In genomic region chr15:63891079-63891762, GRCh38 we compare ENCODE assay signal across 1 cellular context.
TF ChIP-seq lines count a peak whose summit lies in the region.

No MANE protein-coding gene starts in this region.

TF ChIP-seq in K562, 482 proteins besides CTCF, POLR2A, EP300 and RAD21 (continued from another document and continues in another):
- TF ChIP-seq, protein P1, sequence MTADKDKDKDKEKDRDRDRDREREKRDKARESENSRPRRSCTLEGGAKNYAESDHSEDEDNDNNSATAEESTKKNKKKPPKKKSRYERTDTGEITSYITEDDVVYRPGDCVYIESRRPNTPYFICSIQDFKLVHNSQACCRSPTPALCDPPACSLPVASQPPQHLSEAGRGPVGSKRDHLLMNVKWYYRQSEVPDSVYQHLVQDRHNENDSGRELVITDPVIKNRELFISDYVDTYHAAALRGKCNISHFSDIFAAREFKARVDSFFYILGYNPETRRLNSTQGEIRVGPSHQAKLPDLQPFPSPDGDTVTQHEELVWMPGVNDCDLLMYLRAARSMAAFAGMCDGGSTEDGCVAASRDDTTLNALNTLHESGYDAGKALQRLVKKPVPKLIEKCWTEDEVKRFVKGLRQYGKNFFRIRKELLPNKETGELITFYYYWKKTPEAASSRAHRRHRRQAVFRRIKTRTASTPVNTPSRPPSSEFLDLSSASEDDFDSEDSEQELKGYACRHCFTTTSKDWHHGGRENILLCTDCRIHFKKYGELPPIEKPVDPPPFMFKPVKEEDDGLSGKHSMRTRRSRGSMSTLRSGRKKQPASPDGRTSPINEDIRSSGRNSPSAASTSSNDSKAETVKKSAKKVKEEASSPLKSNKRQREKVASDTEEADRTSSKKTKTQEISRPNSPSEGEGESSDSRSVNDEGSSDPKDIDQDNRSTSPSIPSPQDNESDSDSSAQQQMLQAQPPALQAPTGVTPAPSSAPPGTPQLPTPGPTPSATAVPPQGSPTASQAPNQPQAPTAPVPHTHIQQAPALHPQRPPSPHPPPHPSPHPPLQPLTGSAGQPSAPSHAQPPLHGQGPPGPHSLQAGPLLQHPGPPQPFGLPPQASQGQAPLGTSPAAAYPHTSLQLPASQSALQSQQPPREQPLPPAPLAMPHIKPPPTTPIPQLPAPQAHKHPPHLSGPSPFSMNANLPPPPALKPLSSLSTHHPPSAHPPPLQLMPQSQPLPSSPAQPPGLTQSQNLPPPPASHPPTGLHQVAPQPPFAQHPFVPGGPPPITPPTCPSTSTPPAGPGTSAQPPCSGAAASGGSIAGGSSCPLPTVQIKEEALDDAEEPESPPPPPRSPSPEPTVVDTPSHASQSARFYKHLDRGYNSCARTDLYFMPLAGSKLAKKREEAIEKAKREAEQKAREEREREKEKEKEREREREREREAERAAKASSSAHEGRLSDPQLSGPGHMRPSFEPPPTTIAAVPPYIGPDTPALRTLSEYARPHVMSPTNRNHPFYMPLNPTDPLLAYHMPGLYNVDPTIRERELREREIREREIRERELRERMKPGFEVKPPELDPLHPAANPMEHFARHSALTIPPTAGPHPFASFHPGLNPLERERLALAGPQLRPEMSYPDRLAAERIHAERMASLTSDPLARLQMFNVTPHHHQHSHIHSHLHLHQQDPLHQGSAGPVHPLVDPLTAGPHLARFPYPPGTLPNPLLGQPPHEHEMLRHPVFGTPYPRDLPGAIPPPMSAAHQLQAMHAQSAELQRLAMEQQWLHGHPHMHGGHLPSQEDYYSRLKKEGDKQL (CRISPR knock-in tag; IDR thresholded peaks at IDR 0.05; ENCODE audit: borderline replicate concordance), result no peak
- TF ChIP-seq CC2D1A (IDR thresholded peaks at IDR 0.05), result peak; percentile 85
- TF ChIP-seq MYNN (IDR thresholded peaks at IDR 0.05), result 0 out of 2 replicates have a peak, but pooled peaks have one; percentile 16
- no peak for TF ChIP-seq MYNN (CRISPR knock-in tag; IDR thresholded peaks at IDR 0.05)
- no peak for TF ChIP-seq FOXM1 (IDR thresholded peaks at IDR 0.05; ENCODE audit: low read depth)
- TF ChIP-seq FOXM1 (CRISPR knock-in tag; IDR thresholded peaks at IDR 0.05; ENCODE audit: low read depth), result no peak
- TF ChIP-seq EHMT2 (IDR thresholded peaks at IDR 0.05), result peak; percentile 74
- TF ChIP-seq MECOM (CRISPR knock-in tag; IDR thresholded peaks at IDR 0.05), result 0 out of 2 replicates have a peak, but pooled peaks have one; percentile 10
- TF ChIP-seq ELF1 (tag; IDR thresholded peaks at IDR 0.05), result 0 out of 2 replicates have a peak, but pooled peaks have one; percentile 44
- TF ChIP-seq ZNF431 (CRISPR knock-in tag; IDR thresholded peaks at IDR 0.05), result no peak
- TF ChIP-seq ZNF384 (IDR thresholded peaks at IDR 0.05; ENCODE audit: low read depth, low read length), result peak; percentile 67; the same call in 1 of the 2 replicates
- no peak for TF ChIP-seq SRSF7 (optimal IDR thresholded peaks at IDR 0.05; ENCODE audit: low read depth, low read length)
- TF ChIP-seq NBN (IDR thresholded peaks at IDR 0.05; ENCODE audit: low read depth), result 0 out of 2 replicates have a peak, but pooled peaks have one; percentile 54
- TF ChIP-seq, protein P2, sequence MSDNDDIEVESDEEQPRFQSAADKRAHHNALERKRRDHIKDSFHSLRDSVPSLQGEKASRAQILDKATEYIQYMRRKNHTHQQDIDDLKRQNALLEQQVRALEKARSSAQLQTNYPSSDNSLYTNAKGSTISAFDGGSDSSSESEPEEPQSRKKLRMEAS (CRISPR knock-in tag; IDR thresholded peaks at IDR 0.05), result peak; percentile 55
- peak; percentile 24; the same call in 1 of the 2 replicates for TF ChIP-seq ZFX (CRISPR knock-in tag; IDR thresholded peaks at IDR 0.05)
- TF ChIP-seq, protein P3, sequence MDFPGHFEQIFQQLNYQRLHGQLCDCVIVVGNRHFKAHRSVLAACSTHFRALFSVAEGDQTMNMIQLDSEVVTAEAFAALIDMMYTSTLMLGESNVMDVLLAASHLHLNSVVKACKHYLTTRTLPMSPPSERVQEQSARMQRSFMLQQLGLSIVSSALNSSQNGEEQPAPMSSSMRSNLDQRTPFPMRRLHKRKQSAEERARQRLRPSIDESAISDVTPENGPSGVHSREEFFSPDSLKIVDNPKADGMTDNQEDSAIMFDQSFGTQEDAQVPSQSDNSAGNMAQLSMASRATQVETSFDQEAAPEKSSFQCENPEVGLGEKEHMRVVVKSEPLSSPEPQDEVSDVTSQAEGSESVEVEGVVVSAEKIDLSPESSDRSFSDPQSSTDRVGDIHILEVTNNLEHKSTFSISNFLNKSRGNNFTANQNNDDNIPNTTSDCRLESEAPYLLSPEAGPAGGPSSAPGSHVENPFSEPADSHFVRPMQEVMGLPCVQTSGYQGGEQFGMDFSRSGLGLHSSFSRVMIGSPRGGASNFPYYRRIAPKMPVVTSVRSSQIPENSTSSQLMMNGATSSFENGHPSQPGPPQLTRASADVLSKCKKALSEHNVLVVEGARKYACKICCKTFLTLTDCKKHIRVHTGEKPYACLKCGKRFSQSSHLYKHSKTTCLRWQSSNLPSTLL (IDR thresholded peaks at IDR 0.05), result peak; percentile 63; the same call in 1 of the 2 replicates
- TF ChIP-seq ZNF184 (CRISPR knock-in tag; IDR thresholded peaks at IDR 0.05), result no peak
- TF ChIP-seq, protein P4, sequence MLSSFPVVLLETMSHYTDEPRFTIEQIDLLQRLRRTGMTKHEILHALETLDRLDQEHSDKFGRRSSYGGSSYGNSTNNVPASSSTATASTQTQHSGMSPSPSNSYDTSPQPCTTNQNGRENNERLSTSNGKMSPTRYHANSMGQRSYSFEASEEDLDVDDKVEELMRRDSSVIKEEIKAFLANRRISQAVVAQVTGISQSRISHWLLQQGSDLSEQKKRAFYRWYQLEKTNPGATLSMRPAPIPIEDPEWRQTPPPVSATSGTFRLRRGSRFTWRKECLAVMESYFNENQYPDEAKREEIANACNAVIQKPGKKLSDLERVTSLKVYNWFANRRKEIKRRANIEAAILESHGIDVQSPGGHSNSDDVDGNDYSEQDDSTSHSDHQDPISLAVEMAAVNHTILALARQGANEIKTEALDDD (IDR thresholded peaks at IDR 0.05), result peak; percentile 27; the same call in 1 of the 2 replicates
- TF ChIP-seq L3MBTL2 (IDR thresholded peaks at IDR 0.05), result 0 out of 2 replicates have a peak, but pooled peaks have one; percentile 19
- TF ChIP-seq, protein P5, sequence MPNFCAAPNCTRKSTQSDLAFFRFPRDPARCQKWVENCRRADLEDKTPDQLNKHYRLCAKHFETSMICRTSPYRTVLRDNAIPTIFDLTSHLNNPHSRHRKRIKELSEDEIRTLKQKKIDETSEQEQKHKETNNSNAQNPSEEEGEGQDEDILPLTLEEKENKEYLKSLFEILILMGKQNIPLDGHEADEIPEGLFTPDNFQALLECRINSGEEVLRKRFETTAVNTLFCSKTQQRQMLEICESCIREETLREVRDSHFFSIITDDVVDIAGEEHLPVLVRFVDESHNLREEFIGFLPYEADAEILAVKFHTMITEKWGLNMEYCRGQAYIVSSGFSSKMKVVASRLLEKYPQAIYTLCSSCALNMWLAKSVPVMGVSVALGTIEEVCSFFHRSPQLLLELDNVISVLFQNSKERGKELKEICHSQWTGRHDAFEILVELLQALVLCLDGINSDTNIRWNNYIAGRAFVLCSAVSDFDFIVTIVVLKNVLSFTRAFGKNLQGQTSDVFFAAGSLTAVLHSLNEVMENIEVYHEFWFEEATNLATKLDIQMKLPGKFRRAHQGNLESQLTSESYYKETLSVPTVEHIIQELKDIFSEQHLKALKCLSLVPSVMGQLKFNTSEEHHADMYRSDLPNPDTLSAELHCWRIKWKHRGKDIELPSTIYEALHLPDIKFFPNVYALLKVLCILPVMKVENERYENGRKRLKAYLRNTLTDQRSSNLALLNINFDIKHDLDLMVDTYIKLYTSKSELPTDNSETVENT (CRISPR knock-in tag; IDR thresholded peaks at IDR 0.05), result peak; percentile 51; the same call in 1 of the 2 replicates
- peak; percentile 79; the same call in 1 of the 2 replicates for TF ChIP-seq ZNF644 (tag; IDR thresholded peaks at IDR 0.05; ENCODE audit: low read depth)
- peak in 1 of 2 experiments; percentile 31 for TF ChIP-seq AFF1 (IDR thresholded peaks at IDR 0.05; ENCODE audit: low read depth in 1 of 2, partially characterized antibody in 2 of 2)
- TF ChIP-seq SMARCB1 (IDR thresholded peaks at IDR 0.05; ENCODE audit: insufficient read length, low read depth), result no peak
- TF ChIP-seq, protein P6, sequence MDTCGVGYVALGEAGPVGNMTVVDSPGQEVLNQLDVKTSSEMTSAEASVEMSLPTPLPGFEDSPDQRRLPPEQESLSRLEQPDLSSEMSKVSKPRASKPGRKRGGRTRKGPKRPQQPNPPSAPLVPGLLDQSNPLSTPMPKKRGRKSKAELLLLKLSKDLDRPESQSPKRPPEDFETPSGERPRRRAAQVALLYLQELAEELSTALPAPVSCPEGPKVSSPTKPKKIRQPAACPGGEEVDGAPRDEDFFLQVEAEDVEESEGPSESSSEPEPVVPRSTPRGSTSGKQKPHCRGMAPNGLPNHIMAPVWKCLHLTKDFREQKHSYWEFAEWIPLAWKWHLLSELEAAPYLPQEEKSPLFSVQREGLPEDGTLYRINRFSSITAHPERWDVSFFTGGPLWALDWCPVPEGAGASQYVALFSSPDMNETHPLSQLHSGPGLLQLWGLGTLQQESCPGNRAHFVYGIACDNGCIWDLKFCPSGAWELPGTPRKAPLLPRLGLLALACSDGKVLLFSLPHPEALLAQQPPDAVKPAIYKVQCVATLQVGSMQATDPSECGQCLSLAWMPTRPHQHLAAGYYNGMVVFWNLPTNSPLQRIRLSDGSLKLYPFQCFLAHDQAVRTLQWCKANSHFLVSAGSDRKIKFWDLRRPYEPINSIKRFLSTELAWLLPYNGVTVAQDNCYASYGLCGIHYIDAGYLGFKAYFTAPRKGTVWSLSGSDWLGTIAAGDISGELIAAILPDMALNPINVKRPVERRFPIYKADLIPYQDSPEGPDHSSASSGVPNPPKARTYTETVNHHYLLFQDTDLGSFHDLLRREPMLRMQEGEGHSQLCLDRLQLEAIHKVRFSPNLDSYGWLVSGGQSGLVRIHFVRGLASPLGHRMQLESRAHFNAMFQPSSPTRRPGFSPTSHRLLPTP (IDR thresholded peaks at IDR 0.05; ENCODE audit: borderline replicate concordance, extremely low read depth, insufficient read length), result peak; percentile 64
- TF ChIP-seq RAD51 (IDR thresholded peaks at IDR 0.05; ENCODE audit: borderline replicate concordance, low read depth), result no peak
- TF ChIP-seq NR2F6 (CRISPR knock-in tag; IDR thresholded peaks at IDR 0.05), result no peak
- TF ChIP-seq HNRNPUL1 (IDR thresholded peaks at IDR 0.05; ENCODE audit: low read length), result no peak
- TF ChIP-seq LARP7 (IDR thresholded peaks at IDR 0.05), result no peak
- TF ChIP-seq ZZZ3 (IDR thresholded peaks at IDR 0.05), result no peak
- peak; percentile 52; the same call in 1 of the 2 replicates for TF ChIP-seq ZNF12 (CRISPR knock-in tag; IDR thresholded peaks at IDR 0.05)
- TF ChIP-seq ZNF280A (IDR thresholded peaks at IDR 0.05; ENCODE audit: low read depth, partially characterized antibody), result no peak
- peak in 1 of 2 experiments; percentile 56; a peak in 1 of 4 replicates for TF ChIP-seq FOXK2 (conservative IDR thresholded peaks at IDR 0.05 in 1 of 2, IDR thresholded peaks at IDR 0.05 in 1 of 2; ENCODE audit: low read depth in 2 of 2)
- no peak for TF ChIP-seq ZBTB7A (IDR thresholded peaks at IDR 0.05; ENCODE audit: borderline replicate concordance, control insufficient read depth, low read depth, low read length)
- peak; percentile 29; the same call in 1 of the 2 replicates for TF ChIP-seq RBFOX2 (IDR thresholded peaks at IDR 0.05; ENCODE audit: low read depth, low read length)
- 0 out of 2 replicates have a peak, but pooled peaks have one; percentile 24 for TF ChIP-seq PHF21A (IDR thresholded peaks at IDR 0.05; ENCODE audit: borderline replicate concordance, low read depth)
- TF ChIP-seq COPS2 (conservative IDR thresholded peaks at IDR 0.05), result no peak
- TF ChIP-seq, protein P7, sequence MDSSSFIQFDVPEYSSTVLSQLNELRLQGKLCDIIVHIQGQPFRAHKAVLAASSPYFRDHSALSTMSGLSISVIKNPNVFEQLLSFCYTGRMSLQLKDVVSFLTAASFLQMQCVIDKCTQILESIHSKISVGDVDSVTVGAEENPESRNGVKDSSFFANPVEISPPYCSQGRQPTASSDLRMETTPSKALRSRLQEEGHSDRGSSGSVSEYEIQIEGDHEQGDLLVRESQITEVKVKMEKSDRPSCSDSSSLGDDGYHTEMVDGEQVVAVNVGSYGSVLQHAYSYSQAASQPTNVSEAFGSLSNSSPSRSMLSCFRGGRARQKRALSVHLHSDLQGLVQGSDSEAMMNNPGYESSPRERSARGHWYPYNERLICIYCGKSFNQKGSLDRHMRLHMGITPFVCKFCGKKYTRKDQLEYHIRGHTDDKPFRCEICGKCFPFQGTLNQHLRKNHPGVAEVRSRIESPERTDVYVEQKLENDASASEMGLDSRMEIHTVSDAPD (CRISPR knock-in tag; IDR thresholded peaks at IDR 0.05), result no peak
- no peak for TF ChIP-seq RFX5 (IDR thresholded peaks at IDR 0.05; ENCODE audit: low read depth, low read length)
